Comparison of ENCODE assay signal across 5 cellular contexts in genomic region chr7:46322937-46323336, GRCh38.
"Had no signal": no experiment of that assay in that cellular context is flagged by ENCODE, and none has a peak within 500 bp of the region (broad histone marks: within the 10 kb centered on the region; RNA-seq: fewer than 3 reads in every experiment).

No MANE protein-coding gene starts in this region.

- H3K4me2 ChIP-seq: GM23338 had no signal

- DNase-seq: H9, HCEC 1CT, KG1 had no signal

- H3K4me3 ChIP-seq: GM23338, K562 had no signal

- H2AFZ ChIP-seq: GM23338 had no signal
